In genomic region chr10:87878664-87879459, GRCh38 we compare ENCODE assay signal across 1 cellular context.
TF ChIP-seq lines count a peak whose summit lies in the region.

No MANE protein-coding gene starts in this region.

TF ChIP-seq in HEK293, 187 proteins besides CTCF, POLR2A, EP300 and RAD21 (continued from another document):
- TF ChIP-seq ZNF518A (tag by site-specific recombination; conservative IDR thresholded peaks at IDR 0.05; ENCODE audit: low read depth) (no peak), MYNN (tag by site-specific recombination; IDR thresholded peaks at IDR 0.05; ENCODE audit: borderline replicate concordance) (no peak), ZNF121 (tag by site-specific recombination; IDR thresholded peaks at IDR 0.05) (0 out of 2 replicates have a peak, but pooled peaks have one; percentile 32), WT1 (tag by site-specific recombination; IDR thresholded peaks at IDR 0.05) (0 out of 2 replicates have a peak, but pooled peaks have one; percentile 30), YY2 (tag by site-specific recombination; IDR thresholded peaks at IDR 0.05) (no peak), SP3 (tag by site-specific recombination; IDR thresholded peaks at IDR 0.05) (no peak), ZNF423 (tag by site-specific recombination; IDR thresholded peaks at IDR 0.05) (peak; percentile 52; the same call in 1 of the 2 replicates), FEZF1 (tag by site-specific recombination; IDR thresholded peaks at IDR 0.05) (peak; percentile 90), ZNF654 (tag by site-specific recombination; IDR thresholded peaks at IDR 0.05; ENCODE audit: low read depth) (no peak), ZNF76 (tag by site-specific recombination; IDR thresholded peaks at IDR 0.05; ENCODE audit: borderline replicate concordance, low read depth) (peak; percentile 26; the same call in 1 of the 2 replicates), EGR2 (tag by site-specific recombination; IDR thresholded peaks at IDR 0.05; ENCODE audit: low read depth) (no peak), ZBTB8A (tag by site-specific recombination; IDR thresholded peaks at IDR 0.05) (peak; percentile 55), TSHZ1 (tag by site-specific recombination; IDR thresholded peaks at IDR 0.05; ENCODE audit: borderline replicate concordance) (peak; percentile 88), ZSCAN16 (tag by site-specific recombination; IDR thresholded peaks at IDR 0.05) (0 out of 2 replicates have a peak, but pooled peaks have one; percentile 34), ZNF274 (IDR thresholded peaks at IDR 0.05; ENCODE audit: low read length) (no peak), ZNF274 (tag by site-specific recombination; IDR thresholded peaks at IDR 0.05; ENCODE audit: borderline replicate concordance) (no peak), ZNF792 (tag by site-specific recombination; IDR thresholded peaks at IDR 0.05) (no peak), GLI2 (tag by site-specific recombination; IDR thresholded peaks at IDR 0.05; ENCODE audit: borderline replicate concordance, low read depth) (peak; percentile 69; the same call in 1 of the 2 replicates), RBAK (tag by site-specific recombination; IDR thresholded peaks at IDR 0.05) (no peak), ZBTB48 (tag by site-specific recombination; IDR thresholded peaks at IDR 0.05) (no peak), YY1 (tag by site-specific recombination; IDR thresholded peaks at IDR 0.05) (no peak)
